Comparison of ENCODE assay signal across 1 cellular context in genomic region chr7:148340438-148340837, GRCh38.
TF ChIP-seq lines count a peak whose summit lies in the region.

No MANE protein-coding gene starts in this region.

TF ChIP-seq in WTC11, 78 proteins besides CTCF, POLR2A, EP300 and RAD21 (continued from another document):
- no peak for TF ChIP-seq ATF6 (CRISPR knock-in tag; IDR thresholded peaks at IDR 0.05)
- TF ChIP-seq PRDM15 (CRISPR knock-in tag; IDR thresholded peaks at IDR 0.05) = no peak
- TF ChIP-seq ZNF219 (CRISPR knock-in tag; IDR thresholded peaks at IDR 0.05; ENCODE audit: borderline replicate concordance) = no peak
- TF ChIP-seq FOXK1 (CRISPR knock-in tag; IDR thresholded peaks at IDR 0.05) = no peak
- TF ChIP-seq E2F5 (CRISPR knock-in tag; IDR thresholded peaks at IDR 0.05) = no peak
- TF ChIP-seq, protein P1, sequence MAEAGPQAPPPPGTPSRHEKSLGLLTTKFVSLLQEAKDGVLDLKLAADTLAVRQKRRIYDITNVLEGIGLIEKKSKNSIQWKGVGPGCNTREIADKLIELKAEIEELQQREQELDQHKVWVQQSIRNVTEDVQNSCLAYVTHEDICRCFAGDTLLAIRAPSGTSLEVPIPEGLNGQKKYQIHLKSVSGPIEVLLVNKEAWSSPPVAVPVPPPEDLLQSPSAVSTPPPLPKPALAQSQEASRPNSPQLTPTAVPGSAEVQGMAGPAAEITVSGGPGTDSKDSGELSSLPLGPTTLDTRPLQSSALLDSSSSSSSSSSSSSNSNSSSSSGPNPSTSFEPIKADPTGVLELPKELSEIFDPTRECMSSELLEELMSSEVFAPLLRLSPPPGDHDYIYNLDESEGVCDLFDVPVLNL (CRISPR knock-in tag; IDR thresholded peaks at IDR 0.05; ENCODE audit: borderline replicate concordance, low read depth) = no peak
- TF ChIP-seq, protein P2, sequence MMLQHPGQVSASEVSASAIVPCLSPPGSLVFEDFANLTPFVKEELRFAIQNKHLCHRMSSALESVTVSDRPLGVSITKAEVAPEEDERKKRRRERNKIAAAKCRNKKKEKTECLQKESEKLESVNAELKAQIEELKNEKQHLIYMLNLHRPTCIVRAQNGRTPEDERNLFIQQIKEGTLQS (CRISPR knock-in tag; conservative IDR thresholded peaks at IDR 0.05) = no peak
- TF ChIP-seq HMGA2 (CRISPR knock-in tag; IDR thresholded peaks at IDR 0.05) = no peak
- TF ChIP-seq, protein P3, sequence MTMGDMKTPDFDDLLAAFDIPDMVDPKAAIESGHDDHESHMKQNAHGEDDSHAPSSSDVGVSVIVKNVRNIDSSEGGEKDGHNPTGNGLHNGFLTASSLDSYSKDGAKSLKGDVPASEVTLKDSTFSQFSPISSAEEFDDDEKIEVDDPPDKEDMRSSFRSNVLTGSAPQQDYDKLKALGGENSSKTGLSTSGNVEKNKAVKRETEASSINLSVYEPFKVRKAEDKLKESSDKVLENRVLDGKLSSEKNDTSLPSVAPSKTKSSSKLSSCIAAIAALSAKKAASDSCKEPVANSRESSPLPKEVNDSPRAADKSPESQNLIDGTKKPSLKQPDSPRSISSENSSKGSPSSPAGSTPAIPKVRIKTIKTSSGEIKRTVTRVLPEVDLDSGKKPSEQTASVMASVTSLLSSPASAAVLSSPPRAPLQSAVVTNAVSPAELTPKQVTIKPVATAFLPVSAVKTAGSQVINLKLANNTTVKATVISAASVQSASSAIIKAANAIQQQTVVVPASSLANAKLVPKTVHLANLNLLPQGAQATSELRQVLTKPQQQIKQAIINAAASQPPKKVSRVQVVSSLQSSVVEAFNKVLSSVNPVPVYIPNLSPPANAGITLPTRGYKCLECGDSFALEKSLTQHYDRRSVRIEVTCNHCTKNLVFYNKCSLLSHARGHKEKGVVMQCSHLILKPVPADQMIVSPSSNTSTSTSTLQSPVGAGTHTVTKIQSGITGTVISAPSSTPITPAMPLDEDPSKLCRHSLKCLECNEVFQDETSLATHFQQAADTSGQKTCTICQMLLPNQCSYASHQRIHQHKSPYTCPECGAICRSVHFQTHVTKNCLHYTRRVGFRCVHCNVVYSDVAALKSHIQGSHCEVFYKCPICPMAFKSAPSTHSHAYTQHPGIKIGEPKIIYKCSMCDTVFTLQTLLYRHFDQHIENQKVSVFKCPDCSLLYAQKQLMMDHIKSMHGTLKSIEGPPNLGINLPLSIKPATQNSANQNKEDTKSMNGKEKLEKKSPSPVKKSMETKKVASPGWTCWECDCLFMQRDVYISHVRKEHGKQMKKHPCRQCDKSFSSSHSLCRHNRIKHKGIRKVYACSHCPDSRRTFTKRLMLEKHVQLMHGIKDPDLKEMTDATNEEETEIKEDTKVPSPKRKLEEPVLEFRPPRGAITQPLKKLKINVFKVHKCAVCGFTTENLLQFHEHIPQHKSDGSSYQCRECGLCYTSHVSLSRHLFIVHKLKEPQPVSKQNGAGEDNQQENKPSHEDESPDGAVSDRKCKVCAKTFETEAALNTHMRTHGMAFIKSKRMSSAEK (CRISPR knock-in tag; IDR thresholded peaks at IDR 0.05; ENCODE audit: borderline replicate concordance) = no peak
